1 cellular context compared by ENCODE assay signal in the genomic region with DNA sequence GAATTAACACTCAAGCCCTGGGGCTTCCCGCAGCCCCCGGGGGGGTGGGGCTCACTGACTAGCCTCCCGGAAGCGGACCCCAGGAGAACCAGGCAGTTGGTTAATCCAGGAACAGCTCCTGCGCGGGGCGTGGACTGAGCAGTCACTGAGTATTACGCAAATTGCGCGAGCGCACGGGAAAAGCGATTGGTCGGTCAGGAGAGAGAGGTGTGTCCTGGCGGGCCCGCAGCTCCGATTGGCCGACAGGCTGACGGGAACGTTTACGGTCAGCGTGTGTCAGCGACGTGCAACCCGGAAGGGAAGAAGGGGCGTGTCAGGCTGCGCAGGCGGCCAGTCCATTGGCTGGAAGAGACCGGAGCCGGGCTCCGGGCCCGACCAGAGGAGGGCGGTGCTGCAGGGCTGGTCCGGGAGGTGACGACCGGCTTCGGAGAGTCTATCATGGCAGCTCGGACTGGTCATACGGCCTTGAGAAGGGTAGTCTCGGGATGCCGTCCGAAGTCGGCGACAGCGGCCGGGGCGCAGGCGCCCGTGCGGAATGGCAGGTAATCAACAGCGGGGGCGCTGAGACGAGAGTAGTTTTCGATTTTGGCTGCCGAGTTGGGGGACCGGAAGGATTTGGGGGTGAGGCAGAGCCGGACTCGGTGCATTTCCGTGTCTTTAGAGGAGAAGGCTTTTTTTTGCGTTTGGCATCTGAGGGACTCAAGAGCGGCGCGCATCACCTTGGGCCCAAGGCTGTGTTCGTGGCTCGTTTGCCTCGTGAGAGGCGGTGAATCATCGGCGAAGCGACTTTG.
TF ChIP-seq lines count a peak whose summit lies in the region.

TSS of gene COQ10B (plus strand) at position 430 of the 791 bp plus-strand sequence. CDS start at position 439, 9 bp downstream.

TF ChIP-seq in H1, 55 proteins besides CTCF, POLR2A, EP300 and RAD21:
- TF ChIP-seq TCF12 (IDR thresholded peaks at IDR 0.05; ENCODE audit: low read depth, low read length) (no peak), SIX5 (IDR thresholded peaks at IDR 0.05; ENCODE audit: low read depth, low read length) (no peak), CHD2 (IDR thresholded peaks at IDR 0.05; ENCODE audit: low read length) (0 out of 2 replicates have a peak, but pooled peaks have one; percentile 6), SP2 (IDR thresholded peaks at IDR 0.05; ENCODE audit: low read length) (no peak), YY1 (IDR thresholded peaks at IDR 0.05; ENCODE audit: low read depth, low read length) (peak; percentile 77; the same call in 1 of the 2 replicates), SRF (IDR thresholded peaks at IDR 0.05; ENCODE audit: low read depth, low read length) (no peak), RFX5 (IDR thresholded peaks at IDR 0.05; ENCODE audit: borderline replicate concordance, low read depth, low read length) (0 out of 2 replicates have a peak, but pooled peaks have one; percentile 17), ATF2 (IDR thresholded peaks at IDR 0.05; ENCODE audit: low read length) (no peak; the same call in 1 of the 2 replicates), EZH2 (IDR thresholded peaks at IDR 0.05; ENCODE audit: low read depth, low read length, severe bottlenecking) (no peak), PHF8 (conservative IDR thresholded peaks at IDR 0.05; ENCODE audit: low read depth, low read length) (peak; percentile 78), KDM1A (IDR thresholded peaks at IDR 0.05; ENCODE audit: borderline replicate concordance, low read length) (no peak), TAF7 (optimal IDR thresholded peaks at IDR 0.05; ENCODE audit: borderline replicate concordance, low read depth, low read length) (no peak), MAFK (IDR thresholded peaks at IDR 0.05; ENCODE audit: low read depth, low read length) (no peak), RNF2 (IDR thresholded peaks at IDR 0.05; ENCODE audit: borderline replicate concordance, low read depth, low read length, missing control alignments, poor library complexity, severe bottlenecking) (no peak), TBP (IDR thresholded peaks at IDR 0.05; ENCODE audit: low read depth, low read length) (peak; percentile 72), SIN3A (conservative IDR thresholded peaks at IDR 0.05 in 1 of 2, IDR thresholded peaks at IDR 0.05 in 1 of 2; ENCODE audit: low read depth in 1 of 2, low read length in 2 of 2) (peak; percentile 7 to 83; a peak in 2 of 4 replicates), SP4 (IDR thresholded peaks at IDR 0.05; ENCODE audit: low read length) (peak; percentile 39), ZNF274 (IDR thresholded peaks at IDR 0.05; ENCODE audit: borderline replicate concordance, extremely low read depth, low read length) (no peak), ASH2L (IDR thresholded peaks at IDR 0.05; ENCODE audit: low read length) (peak; percentile 90), POU5F1 (IDR thresholded peaks at IDR 0.05; ENCODE audit: low read depth, low read length) (no peak), CREB1 (IDR thresholded peaks at IDR 0.05) (peak; percentile 88; the same call in 1 of the 2 replicates), KDM4A (IDR thresholded peaks at IDR 0.05; ENCODE audit: low read depth, low read length, severe bottlenecking) (peak; percentile 69), JUND (IDR thresholded peaks at IDR 0.05; ENCODE audit: low read length) (no peak; the same call in 1 of the 2 replicates), SP1 (IDR thresholded peaks at IDR 0.05; ENCODE audit: low read depth, low read length) (peak; percentile 70), BACH1 (IDR thresholded peaks at IDR 0.05; ENCODE audit: low read length) (peak; percentile 65; the same call in 1 of the 2 replicates), HDAC2 (IDR thresholded peaks at IDR 0.05; ENCODE audit: borderline replicate concordance in 1 of 2, low read depth in 2 of 2, low read length in 2 of 2) (peak; percentile 62 to 79; a peak in 1 of 4 replicates), CEBPB (IDR thresholded peaks at IDR 0.05; ENCODE audit: low read depth, low read length) (peak; percentile 98), TAF1 (IDR thresholded peaks at IDR 0.05; ENCODE audit: low read depth, low read length) (no peak; the same call in 1 of the 2 replicates), NRF1 (IDR thresholded peaks at IDR 0.05; ENCODE audit: low read depth, low read length) (peak; percentile 50), MAX (IDR thresholded peaks at IDR 0.05) (peak; percentile 28; the same call in 1 of the 2 replicates), CHD1 (IDR thresholded peaks at IDR 0.05; ENCODE audit: low read depth, low read length) (peak; percentile 62; the same call in 1 of the 2 replicates), POLR2AphosphoS5 (IDR thresholded peaks at IDR 0.05; ENCODE audit: low read depth, low read length) (peak; percentile 84), RBBP5 (IDR thresholded peaks at IDR 0.05; ENCODE audit: borderline replicate concordance, low read depth, low read length) (peak; percentile 94)
